ENCODE assay signal across 17 cellular contexts in genomic region chr6:170124836-170125235, GRCh38.
DNase-seq lines count a peak whose midpoint lies in the region; ATAC-seq and TF ChIP-seq lines count a peak whose summit lies in the region.
"Had no signal": no experiment of that assay in that cellular context is flagged by ENCODE, and none has a peak within 500 bp of the region (broad histone marks: within the 10 kb centered on the region; RNA-seq: fewer than 3 reads in every experiment).

No MANE protein-coding gene starts in this region.

- H3K9me3 Mint-ChIP-seq in activated CD8-positive, alpha-beta memory T cell treated with anti-CD3 and anti-CD28 coated beads, Interleukin-2, amount 10 ng/mL, durations not matched to agents 7 days and 5 days (ENCODE audit: low read depth), result peaks cover 14% of the 10 kb centered on the region
- H3K9me3 Mint-ChIP-seq in activated naive CD4-positive, alpha-beta T cell treated with anti-CD3 and anti-CD28 coated beads, Interleukin-2, amount 10 ng/mL, durations not matched to agents 7 days and 5 days, result peaks cover 11% of the 10 kb centered on the region

- H3K4me1 Mint-ChIP-seq in activated CD8-positive, alpha-beta memory T cell treated with anti-CD3 and anti-CD28 coated beads, Interleukin-2, amount 10 ng/mL, durations not matched to agents 7 days and 5 days, result no peaks in the 10 kb centered on the region
- peaks cover 3% of the 10 kb centered on the region for H3K4me1 Mint-ChIP-seq in activated naive CD4-positive, alpha-beta T cell treated with anti-CD3 and anti-CD28 coated beads, Interleukin-2, amount 10 ng/mL, durations not matched to agents 7 days and 5 days
- H3K4me1 Mint-ChIP-seq: activated CD4-positive, alpha-beta T cell treated with anti-CD3 and anti-CD28 coated beads, Interleukin-2, amount 10 ng/mL, durations not matched to agents 24 days and 14 days; CD8-positive, alpha-beta memory T cell; naive thymus-derived CD8-positive, alpha-beta T cell; stimulated activated naive CD8-positive, alpha-beta T cell treated with anti-CD3 and anti-CD28 coated beads, Interleukin-15, amount 100 ng/mL, for 72 hours had no signal

- no peaks in the 10 kb centered on the region for H3K27me3 ChIP-seq in stomach

- H3K4me3 Mint-ChIP-seq in activated CD8-positive, alpha-beta memory T cell treated with anti-CD3 and anti-CD28 coated beads, Interleukin-2, amount 10 ng/mL, durations not matched to agents 7 days and 5 days, result no peak overlapping the region
- H3K4me3 Mint-ChIP-seq in activated naive CD4-positive, alpha-beta T cell treated with anti-CD3 and anti-CD28 coated beads, Interleukin-2, amount 10 ng/mL, durations not matched to agents 7 days and 5 days, result no peak overlapping the region
- H3K4me3 Mint-ChIP-seq: activated CD4-positive, alpha-beta T cell treated with anti-CD3 and anti-CD28 coated beads, Interleukin-2, amount 10 ng/mL, durations not matched to agents 24 days and 14 days; brain; CD8-positive, alpha-beta memory T cell; effector memory CD8-positive, alpha-beta T cell; naive thymus-derived CD8-positive, alpha-beta T cell; stimulated activated naive CD8-positive, alpha-beta T cell treated with anti-CD3 and anti-CD28 coated beads, Interleukin-15, amount 100 ng/mL, for 72 hours had no signal

- peak overlapping the region in 2 of 5 donors; percentile 2 to 23 for H3K27ac ChIP-seq in stomach
- H3K27ac ChIP-seq: 22Rv1 had no signal

- peaks cover 6% of the 10 kb centered on the region for H3K27me3 Mint-ChIP-seq in activated CD8-positive, alpha-beta memory T cell treated with anti-CD3 and anti-CD28 coated beads, Interleukin-2, amount 10 ng/mL, durations not matched to agents 7 days and 5 days
- peaks cover 19% of the 10 kb centered on the region for H3K27me3 Mint-ChIP-seq in activated naive CD4-positive, alpha-beta T cell treated with anti-CD3 and anti-CD28 coated beads, Interleukin-2, amount 10 ng/mL, durations not matched to agents 7 days and 5 days
- H3K27me3 Mint-ChIP-seq: stimulated activated naive CD8-positive, alpha-beta T cell treated with anti-CD3 and anti-CD28 coated beads, Interleukin-15, amount 100 ng/mL, for 72 hours had no signal

- DNase-seq in DMS153 (lab: John Stamatoyannopoulos, UW), result peak; percentile 13
- no peak for DNase-seq in DMS153 treated with DMSO at 0.1 percent for 48 hours (lab: John Stamatoyannopoulos, UW; ENCODE audit: unreplicated experiment)
- peak; percentile 14 for DNase-seq in activated CD8-positive, alpha-beta memory T cell treated with anti-CD3 and anti-CD28 coated beads, Interleukin-2, amount 10 ng/mL, durations not matched to agents 7 days and 5 days
- peak; percentile 29 for DNase-seq in left lobe of liver (ENCODE audit: low spot score)
- peak; percentile 71 for DNase-seq in stomach
- no peak for DNase-seq in activated naive CD4-positive, alpha-beta T cell treated with anti-CD3 and anti-CD28 coated beads, Interleukin-2, amount 10 ng/mL, durations not matched to agents 7 days and 5 days
- no peak for DNase-seq in OCI-M2 (lab: John Stamatoyannopoulos, UW; ENCODE audit: unreplicated experiment)
- no peak for DNase-seq in activated CD4-positive, alpha-beta T cell treated with anti-CD3 and anti-CD28 coated beads, Interleukin-2, amount 50 U/mL, for 4 hours
- DNase-seq: activated CD4-positive, alpha-beta T cell treated with anti-CD3 and anti-CD28 coated beads, Interleukin-2, amount 10 ng/mL, durations not matched to agents 24 days and 14 days; activated effector memory CD4-positive, alpha-beta T cell treated with anti-CD3 and anti-CD28 coated beads, Interleukin-2, amount 50 U/mL, for 16 hours; CD8-positive, alpha-beta memory T cell; effector memory CD8-positive, alpha-beta T cell; H7; naive thymus-derived CD8-positive, alpha-beta T cell; stimulated activated naive CD8-positive, alpha-beta T cell treated with anti-CD3 and anti-CD28 coated beads, Interleukin-15, amount 100 ng/mL, for 72 hours had no signal

- intact Hi-C loops in stomach (cut with DNase I; ENCODE audit: low total_unique reads), result no loop called here

- TF ChIP-seq CTCF in stomach (IDR thresholded peaks at IDR 0.05), result no peak

- no peaks in the 10 kb centered on the region for H3K36me3 ChIP-seq in stomach

- H3K4me3 ChIP-seq in stomach, result no peak overlapping the region

- WGBS in stomach, 5 donors, result 24 to 53% (median 38%) methylated on average over 5 of the region's 5 CpGs

- TF ChIP-seq POLR2A in stomach (IDR thresholded peaks at IDR 0.05), result no peak

- H3K27ac Mint-ChIP-seq in activated CD8-positive, alpha-beta memory T cell treated with anti-CD3 and anti-CD28 coated beads, Interleukin-2, amount 10 ng/mL, durations not matched to agents 7 days and 5 days, result no peak overlapping the region
- H3K27ac Mint-ChIP-seq in activated naive CD4-positive, alpha-beta T cell treated with anti-CD3 and anti-CD28 coated beads, Interleukin-2, amount 10 ng/mL, durations not matched to agents 7 days and 5 days, result no peak overlapping the region
- H3K27ac Mint-ChIP-seq: activated CD4-positive, alpha-beta T cell treated with anti-CD3 and anti-CD28 coated beads, Interleukin-2, amount 10 ng/mL, durations not matched to agents 24 days and 14 days; CD8-positive, alpha-beta memory T cell; effector memory CD8-positive, alpha-beta T cell had no signal

- peaks cover 5 to 23% (median 10%) of the 10 kb centered on the region in 4 donors for H3K4me1 ChIP-seq in stomach

- CTCF ChIA-PET in activated CD8-positive, alpha-beta memory T cell treated with anti-CD3 and anti-CD28 coated beads, Interleukin-2, amount 10 ng/mL, durations not matched to agents 7 days and 5 days (lab: Charles Lee), result no interaction called here
- CTCF ChIA-PET in activated naive CD4-positive, alpha-beta T cell treated with anti-CD3 and anti-CD28 coated beads, Interleukin-2, amount 10 ng/mL, durations not matched to agents 7 days and 5 days (lab: Charles Lee), result no interaction called here

- ATAC-seq in activated CD8-positive, alpha-beta memory T cell treated with anti-CD3 and anti-CD28 coated beads, Interleukin-2, amount 10 ng/mL, durations not matched to agents 7 days and 5 days, result no peak
- ATAC-seq in left lobe of liver, result no peak
- ATAC-seq: effector memory CD8-positive, alpha-beta T cell; naive thymus-derived CD8-positive, alpha-beta T cell; stimulated activated naive CD8-positive, alpha-beta T cell treated with anti-CD3 and anti-CD28 coated beads, Interleukin-15, amount 100 ng/mL, for 72 hours had no signal

- TF ChIP-seq EP300 in stomach (IDR thresholded peaks at IDR 0.05), result no peak

- peaks cover 2% of the 10 kb centered on the region for H3K36me3 Mint-ChIP-seq in activated CD8-positive, alpha-beta memory T cell treated with anti-CD3 and anti-CD28 coated beads, Interleukin-2, amount 10 ng/mL, durations not matched to agents 7 days and 5 days
- H3K36me3 Mint-ChIP-seq in activated naive CD4-positive, alpha-beta T cell treated with anti-CD3 and anti-CD28 coated beads, Interleukin-2, amount 10 ng/mL, durations not matched to agents 7 days and 5 days, result peaks cover 5% of the 10 kb centered on the region
- H3K36me3 Mint-ChIP-seq: brain had no signal

- H3K9me3 ChIP-seq in stomach, result peaks cover 0 to 20% (median 16%) of the 10 kb centered on the region in 4 donors

Comparison
In these comparisons a context has a peak if more than half of its experiments do, and no peak if none do; other contexts are left out.
1. DNase-seq: peak in DMS153 (single experiment), activated CD8-positive, alpha-beta memory T cell treated with anti-CD3 and anti-CD28 coated beads, Interleukin-2, amount 10 ng/mL, durations not matched to agents 7 days and 5 days (single experiment), left lobe of liver (single experiment) and stomach (single experiment); none in DMS153 treated with DMSO at 0.1 percent for 48 hours (single experiment), activated naive CD4-positive, alpha-beta T cell treated with anti-CD3 and anti-CD28 coated beads, Interleukin-2, amount 10 ng/mL, durations not matched to agents 7 days and 5 days (single experiment), OCI-M2 (single experiment) and activated CD4-positive, alpha-beta T cell treated with anti-CD3 and anti-CD28 coated beads, Interleukin-2, amount 50 U/mL, for 4 hours (0 of 2).